20 cellular contexts compared by ENCODE assay signal in the genomic region with DNA sequence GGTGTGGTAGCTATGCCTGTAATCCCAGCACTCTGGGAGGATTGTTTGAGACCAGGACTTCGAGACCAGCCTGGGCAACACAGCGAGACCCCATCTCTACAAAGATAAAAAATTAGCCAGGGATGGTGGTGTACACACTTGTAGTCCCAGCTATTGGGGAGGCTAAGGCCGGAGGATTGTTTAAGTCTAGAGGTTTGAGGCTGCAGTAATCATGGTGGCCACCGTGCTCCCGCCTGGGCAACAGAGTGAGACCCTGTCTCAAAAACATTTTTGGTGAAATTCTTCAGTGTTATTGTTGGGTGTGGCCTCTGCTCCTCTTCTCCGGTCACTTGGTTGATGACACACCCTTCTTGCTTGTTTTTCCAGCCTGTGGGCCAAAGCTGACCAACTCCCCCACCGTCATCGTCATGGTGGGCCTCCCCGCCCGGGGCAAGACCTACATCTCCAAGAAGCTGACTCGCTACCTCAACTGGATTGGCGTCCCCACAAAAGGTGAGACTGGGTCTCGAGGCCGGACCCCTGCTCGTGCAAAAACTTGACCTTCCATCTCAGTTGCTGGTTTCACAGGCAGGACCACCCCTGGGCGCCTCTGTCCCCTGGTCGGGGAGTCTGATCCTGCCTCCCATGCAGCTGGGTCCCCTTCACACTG. TPM values are rescaled to one million over a fixed set of nuclear protein-coding genes. Genes with fewer than 3 reads are reported as not detected.
A peak's percentile ranks its signal among the peaks of the same experiment; 100 is the strongest.
DNase-seq lines count a peak whose midpoint lies in the region; ATAC-seq and TF ChIP-seq lines count a peak whose summit lies in the region.
"Had no signal": no experiment of that assay in that cellular context is flagged by ENCODE, and none has a peak within 500 bp of the region (broad histone marks: within the 10 kb centered on the region; RNA-seq: fewer than 3 reads in every experiment).

No MANE protein-coding gene starts in this region.

- CTCF ChIA-PET in activated CD8-positive, alpha-beta T cell treated with anti-CD3 and anti-CD28 coated beads, Interleukin-2, amount 10 ng/mL, durations not matched to agents 7 days and 5 days (lab: Charles Lee), result interaction anchor here (1.1 to 2.2 kb wide), 3 partner anchors 186 to 193 kb away, joined by 3 to 6 read pairs (median 4); no protein-coding TSS in a partner anchor

- intact Hi-C loops in right lobe of liver (cut with DNase I), result no loop called here

- H3K36me3 ChIP-seq in right lobe of liver, result peaks cover 0 to 32% (median 9%) of the 10 kb centered on the region in 4 donors

- H3K9me3 ChIP-seq in right lobe of liver, result no peaks in the 10 kb centered on the region
- H3K9me3 ChIP-seq: pancreas, testis had no signal

- 81% methylated on average over 7 of the region's 17 CpGs for WGBS in right lobe of liver (ENCODE audit: insufficient coverage, low coverage, low lambda C conversion rate, missing lambda C conversion rate)

- H3K27ac ChIP-seq in right lobe of liver, result no peak overlapping the region
- H3K27ac ChIP-seq: pancreas, testis had no signal

- POLR2A ChIA-PET in activated CD8-positive, alpha-beta T cell treated with anti-CD3 and anti-CD28 coated beads, Interleukin-2, amount 10 ng/mL, durations not matched to agents 7 days and 5 days (lab: Charles Lee), result no interaction called here

- H3K36me3 Mint-ChIP-seq in brain (peaks cover 89% of the 10 kb centered on the region), osteocyte (ENCODE audit: unreplicated experiment) (peaks cover 25% of the 10 kb centered on the region), type B pancreatic cell (peaks cover 17% of the 10 kb centered on the region)
- peaks cover 61% of the 10 kb centered on the region for H3K36me3 Mint-ChIP-seq in activated CD8-positive, alpha-beta T cell treated with anti-CD3 and anti-CD28 coated beads, Interleukin-2, amount 10 ng/mL, durations not matched to agents 7 days and 5 days (ENCODE audit: low read depth)

- H3K4me1 Mint-ChIP-seq in brain, result peaks cover 70% of the 10 kb centered on the region
- peaks cover 42% of the 10 kb centered on the region for H3K4me1 Mint-ChIP-seq in osteocyte (ENCODE audit: unreplicated experiment)
- peaks cover 15% of the 10 kb centered on the region for H3K4me1 Mint-ChIP-seq in type B pancreatic cell (ENCODE audit: unreplicated experiment)
- peaks cover 17% of the 10 kb centered on the region for H3K4me1 Mint-ChIP-seq in activated CD8-positive, alpha-beta T cell treated with anti-CD3 and anti-CD28 coated beads, Interleukin-2, amount 10 ng/mL, durations not matched to agents 7 days and 5 days (ENCODE audit: low read depth)

- no peaks in the 10 kb centered on the region for H3K27me3 ChIP-seq in right lobe of liver
- H3K27me3 ChIP-seq: pancreas, testis had no signal

- H3K4me3 Mint-ChIP-seq in brain (peak overlapping the region in 4 of 5 experiments; percentile 71 to 82 (median 75)), osteocyte (ENCODE audit: unreplicated experiment) (no peak overlapping the region), type B pancreatic cell (no peak overlapping the region)
- no peak overlapping the region for H3K4me3 Mint-ChIP-seq in activated CD8-positive, alpha-beta T cell treated with anti-CD3 and anti-CD28 coated beads, Interleukin-2, amount 10 ng/mL, durations not matched to agents 7 days and 5 days
- H3K4me3 Mint-ChIP-seq: activated naive CD8-positive, alpha-beta T cell; B cell; effector memory CD8-positive, alpha-beta T cell had no signal

- H3K27ac Mint-ChIP-seq in brain (peak overlapping the region in 3 of 5 experiments; percentile 38 to 90 (median 44)), osteocyte (ENCODE audit: unreplicated experiment) (peak overlapping the region; percentile 48), type B pancreatic cell (peak overlapping the region; percentile 54)
- no peak overlapping the region for H3K27ac Mint-ChIP-seq in activated CD8-positive, alpha-beta T cell treated with anti-CD3 and anti-CD28 coated beads, Interleukin-2, amount 10 ng/mL, durations not matched to agents 7 days and 5 days
- H3K27ac Mint-ChIP-seq: activated naive CD8-positive, alpha-beta T cell; B cell had no signal

- no peak for ATAC-seq in activated CD8-positive, alpha-beta T cell treated with anti-CD3 and anti-CD28 coated beads, Interleukin-2, amount 10 ng/mL, durations not matched to agents 7 days and 5 days
- ATAC-seq in right lobe of liver, result no peak
- ATAC-seq: effector memory CD8-positive, alpha-beta T cell; pancreas had no signal

- peak; percentile 22 for DNase-seq in activated T-cell treated with anti-CD3 and anti-CD28 coated beads, Interleukin-2, amount 50 U/mL, for 1 hour
- DNase-seq in activated T-cell treated with anti-CD3 and anti-CD28 coated beads, Interleukin-2, amount 50 U/mL, for 48 hours, result no peak
- DNase-seq in osteocyte (ENCODE audit: extremely low spot score, unreplicated experiment) (no peak), type B pancreatic cell (ENCODE audit: extremely low spot score, unreplicated experiment) (no peak), right lobe of liver (no peak)
- DNase-seq in activated CD4-positive, alpha-beta T cell treated with anti-CD3 and anti-CD28 coated beads for 4 hours, result no peak
- no peak for DNase-seq in activated CD8-positive, alpha-beta T cell treated with anti-CD3 and anti-CD28 coated beads, Interleukin-2, amount 10 ng/mL, durations not matched to agents 7 days and 5 days
- DNase-seq: activated CD8-positive, alpha-beta memory T cell treated with anti-CD3 and anti-CD28 coated beads for 24 hours; effector memory CD8-positive, alpha-beta T cell; mammary epithelial cell; NCI-H1092 treated with DMSO at 0.1 percent for 48 hours; NCI-H1930; NCI-H2227 treated with DMSO at 0.1 percent for 48 hours; NCI-H774; T1000; testis had no signal

- H3K9me3 Mint-ChIP-seq in brain (peaks cover 0 to 3% (median 0%) of the 10 kb centered on the region in 5 experiments), osteocyte (ENCODE audit: unreplicated experiment) (no peaks in the 10 kb centered on the region), type B pancreatic cell (no peaks in the 10 kb centered on the region)
- no peaks in the 10 kb centered on the region for H3K9me3 Mint-ChIP-seq in activated CD8-positive, alpha-beta T cell treated with anti-CD3 and anti-CD28 coated beads, Interleukin-2, amount 10 ng/mL, durations not matched to agents 7 days and 5 days (ENCODE audit: insufficient read depth)
- H3K9me3 Mint-ChIP-seq: effector memory CD8-positive, alpha-beta T cell had no signal

- H3K27me3 Mint-ChIP-seq in brain (no peaks in the 10 kb centered on the region), osteocyte (ENCODE audit: unreplicated experiment) (no peaks in the 10 kb centered on the region), type B pancreatic cell (no peaks in the 10 kb centered on the region)
- no peaks in the 10 kb centered on the region for H3K27me3 Mint-ChIP-seq in activated CD8-positive, alpha-beta T cell treated with anti-CD3 and anti-CD28 coated beads, Interleukin-2, amount 10 ng/mL, durations not matched to agents 7 days and 5 days (ENCODE audit: low read depth)
- H3K27me3 Mint-ChIP-seq: activated naive CD8-positive, alpha-beta T cell; B cell; effector memory CD8-positive, alpha-beta T cell had no signal

- TF ChIP-seq CTCF in brain (conservative IDR thresholded peaks at IDR 0.05), result no peak
- TF ChIP-seq CTCF in osteocyte (IDR thresholded peaks at IDR 0.05), result no peak
- peak; percentile 29 for TF ChIP-seq CTCF in type B pancreatic cell (conservative IDR thresholded peaks at IDR 0.05)
- no peak for TF ChIP-seq CTCF in right lobe of liver (IDR thresholded peaks at IDR 0.05)

- no peak for TF ChIP-seq POLR2A in right lobe of liver (IDR thresholded peaks at IDR 0.05)

- H3K4me1 ChIP-seq in right lobe of liver, result no peaks in the 10 kb centered on the region
- H3K4me1 ChIP-seq: pancreas had no signal

- no peak overlapping the region for H3K4me3 ChIP-seq in right lobe of liver
- H3K4me3 ChIP-seq: pancreas, testis had no signal

RNA-seq across cellular contexts. Expression of a gene that starts 10.6 kb away (rescaled TPM):
- polyA plus RNA-seq in brain (ENCODE audit: insufficient read depth, low read depth, low replicate concordance), result 22.3 TPM
- total RNA-seq in osteocyte (34.2 and 37.9 TPM in 2 replicates), type B pancreatic cell (ENCODE audit: low replicate concordance) (14.0 and 30.2 TPM in 2 replicates), right lobe of liver (10 to 100 TPM in 4 of 6 experiments, 1 to 10 TPM in 2; 6.8 to 57.8 (median 20.8) TPM)
- 10 to 100 TPM; 93.0 to 97.3 TPM for total RNA-seq in activated CD8-positive, alpha-beta T cell treated with anti-CD3 and anti-CD28 coated beads, Interleukin-2, amount 10 ng/mL, durations not matched to agents 7 days and 5 days

Comparison
In these comparisons a context has a peak if more than half of its experiments do, and no peak if none do; other contexts are left out.
1. H3K4me3 Mint-ChIP-seq: peak in brain (4 of 5); none in osteocyte (single experiment), type B pancreatic cell (single experiment) and activated CD8-positive, alpha-beta T cell treated with anti-CD3 and anti-CD28 coated beads, Interleukin-2, amount 10 ng/mL, durations not matched to agents 7 days and 5 days (single experiment).